ENCODE assay signal across 10 cellular contexts in genomic region chr17:39667262-39668140, GRCh38. TPM values are rescaled to one million over a fixed set of nuclear protein-coding genes. Genes with fewer than 3 reads are reported as not detected.
A peak's percentile ranks its signal among the peaks of the same experiment; 100 is the strongest.
DNase-seq lines count a peak whose midpoint lies in the region; ATAC-seq, FAIRE-seq and TF ChIP-seq lines count a peak whose summit lies in the region.
"Had no signal": no experiment of that assay in that cellular context is flagged by ENCODE, and none has a peak within 500 bp of the region (broad histone marks: within the 10 kb centered on the region; RNA-seq: fewer than 3 reads in every experiment).

No MANE protein-coding gene starts in this region.

- H3K4me3 ChIP-seq in A549 (peak overlapping the region; percentile 38; the same call in 2 of the 3 replicates), mesodermal cell (ENCODE audit: extremely low read depth, insufficient read depth, low read length, poor library complexity, severe bottlenecking) (peak overlapping the region; percentile 35)

- TF ChIP-seq EP300 in A549 (IDR thresholded peaks at IDR 0.05), result no peak

- TF ChIP-seq CTCF in A549 (IDR thresholded peaks at IDR 0.05), result no peak

- no peak for TF ChIP-seq RAD21 in A549 (conservative IDR thresholded peaks at IDR 0.05 in 1 of 2, IDR thresholded peaks at IDR 0.05 in 1 of 2)

- H3K4me1 ChIP-seq in A549 (peaks cover 57% of the 10 kb centered on the region), mesodermal cell (ENCODE audit: control insufficient read depth, insufficient read depth, low read length, poor library complexity, severe bottlenecking) (peaks cover 20% of the 10 kb centered on the region)

- H3K4me2 ChIP-seq in A549, result peak overlapping the region; percentile 87

- POLR2A ChIA-PET in A549 (lab: Yijun Ruan, JAX), result interaction anchor here (1.3 to 1.5 kb wide), 2 partner anchors 20 to 62 kb away, joined by 4 to 5 read pairs; partner anchors contain the start of gene PGAP3

- CTCF ChIA-PET in A549 (lab: Yijun Ruan, JAX), result interaction anchor here (0.5 to 50.7 kb wide), 16 partner anchors 7 to 270 kb away, joined by 3 to 1391 read pairs (median 6); partner anchors contain the start of genes ERBB2, MIEN1, PGAP3 and PPP1R1B

- no peaks in the 10 kb centered on the region for H3K9me3 ChIP-seq in A549
- no peaks in the 10 kb centered on the region for H3K9me3 ChIP-seq in mesodermal cell (ENCODE audit: control insufficient read depth, low read length)

- H3K4me1 Mint-ChIP-seq in central memory CD8-positive, alpha-beta T cell, result peaks cover 30% of the 10 kb centered on the region

- H3K36me3 ChIP-seq in mesodermal cell (ENCODE audit: control insufficient read depth, insufficient read depth, low read length), result no peaks in the 10 kb centered on the region

- WGBS in A549 (ENCODE audit: missing lambda C conversion rate), result 84% methylated on average over 41 of the region's 61 CpGs
- WGBS in mesodermal cell (ENCODE audit: insufficient coverage in 2 of 2), 2 experiments, result 10% methylated on average over 18 to 33 of the region's 61 CpGs

- peak overlapping the region; percentile 74 to 89; a peak in 5 of 6 replicates for H3K27ac ChIP-seq in A549
- no peak overlapping the region for H3K27ac ChIP-seq in mesodermal cell (ENCODE audit: low read depth, low read length, severe bottlenecking)
- H3K27ac ChIP-seq: SK-N-MC had no signal

- no peak for ATAC-seq in A549
- no peak for ATAC-seq in central memory CD8-positive, alpha-beta T cell (replicated peaks; ENCODE audit: extremely low read depth, poor library complexity, severe bottlenecking)
- no peak for ATAC-seq in esophagus mucosa

- H3K27me3 Mint-ChIP-seq in central memory CD8-positive, alpha-beta T cell, result no peaks in the 10 kb centered on the region

- peaks cover 3% of the 10 kb centered on the region for H3K36me3 Mint-ChIP-seq in central memory CD8-positive, alpha-beta T cell (ENCODE audit: insufficient read depth)

- FAIRE-seq in A549 (lab: Jason Lieb, UNC), result no peak

- no peaks in the 10 kb centered on the region for H3K9me3 Mint-ChIP-seq in central memory CD8-positive, alpha-beta T cell
- H3K9me3 Mint-ChIP-seq: dendritic cell treated with granulocyte-macrophage colony-stimulating factor and Interleukin-4, amounts not matched to agents 40 ng/mL and 50 ng/mL, for 4 days had no signal

- DNase-seq in A549 (ENCODE audit: low read depth in 1 of 2, low spot score in 1 of 2), result no peak
- peak; percentile 49 for DNase-seq in HuH-7.5 (ENCODE audit: low spot score)
- DNase-seq in central memory CD8-positive, alpha-beta T cell (ENCODE audit: low spot score in 2 of 2), result no peak
- DNase-seq in NCI-H2029 treated with DMSO at 0.1 percent for 48 hours (lab: John Stamatoyannopoulos, UW), result no peak
- DNase-seq in D341Med (ENCODE audit: low spot score), result no peak
- DNase-seq in NCI-H345 (lab: John Stamatoyannopoulos, UW), result no peak

- H3K27ac Mint-ChIP-seq in central memory CD8-positive, alpha-beta T cell (ENCODE audit: low read depth), result peak overlapping the region; percentile 90
- H3K27ac Mint-ChIP-seq: dendritic cell treated with granulocyte-macrophage colony-stimulating factor and Interleukin-4, amounts not matched to agents 40 ng/mL and 50 ng/mL, for 4 days had no signal

- no peak for TF ChIP-seq POLR2A in A549 (IDR thresholded peaks at IDR 0.05; ENCODE audit: low read length)

- H3K4me3 Mint-ChIP-seq in central memory CD8-positive, alpha-beta T cell, result peak overlapping the region; percentile 60

TF ChIP-seq in A549, 52 proteins besides CTCF, POLR2A, EP300 and RAD21:
- TF ChIP-seq FOSL2 (IDR thresholded peaks at IDR 0.05), result no peak
- TF ChIP-seq FOSL2 (CRISPR knock-in tag; IDR thresholded peaks at IDR 0.05), result no peak
- no peak for TF ChIP-seq TFCP2L1 (CRISPR knock-in tag; IDR thresholded peaks at IDR 0.05)
- TF ChIP-seq JUNB (IDR thresholded peaks at IDR 0.05), result no peak
- TF ChIP-seq GATA3 (IDR thresholded peaks at IDR 0.05; ENCODE audit: borderline replicate concordance), result no peak
- TF ChIP-seq MAX (IDR thresholded peaks at IDR 0.05), result no peak
- no peak for TF ChIP-seq PBX3 (IDR thresholded peaks at IDR 0.05)
- TF ChIP-seq MAFK (IDR thresholded peaks at IDR 0.05; ENCODE audit: partially characterized antibody), result no peak
- TF ChIP-seq FOXS1 (CRISPR knock-in tag; IDR thresholded peaks at IDR 0.05), result no peak
- no peak for TF ChIP-seq ZNF302 (CRISPR knock-in tag; IDR thresholded peaks at IDR 0.05)
- no peak for TF ChIP-seq JUN (IDR thresholded peaks at IDR 0.05)
- TF ChIP-seq CHD4 (IDR thresholded peaks at IDR 0.05; ENCODE audit: borderline replicate concordance), result no peak
- TF ChIP-seq RFX5 (IDR thresholded peaks at IDR 0.05), result no peak
- TF ChIP-seq CBX8 (IDR thresholded peaks at IDR 0.05), result no peak
- TF ChIP-seq HEYL (CRISPR knock-in tag; IDR thresholded peaks at IDR 0.05), result no peak
- TF ChIP-seq ZFP36 (IDR thresholded peaks at IDR 0.05; ENCODE audit: borderline replicate concordance, partially characterized antibody), result no peak
- no peak for TF ChIP-seq E2F6 (IDR thresholded peaks at IDR 0.05; ENCODE audit: borderline replicate concordance, low read depth)

RNA-seq across cellular contexts. Expression of gene PNMT, which starts 0.8 kb away (rescaled TPM):
- polyA plus RNA-seq in A549 (2011; rRNA removed) (not detected in 2 replicates), A549 (2017; fragmentation: RNase III; extraction: RNeasy Plus Mini Kit Qiagen cat#74134 plus additional on column Dnase treatment) (0.16 TPM in 1 of 3 replicates, not detected in the others)
- polyA plus RNA-seq in A549 (2012; cell fraction: cytosol; rRNA removed), result 0.05 and 0.16 TPM in 2 replicates
- 0.12 TPM in 1 of 2 replicates, not detected in the other for polyA plus RNA-seq in A549 (2012; cell fraction: nucleus; rRNA removed)
- not detected in 2 replicates for polyA minus RNA-seq in A549 (2011; rRNA and poly(A)+ RNA removed)
- polyA plus RNA-seq in mesodermal cell (2013, experiment 1 of 2), result 0.66 TPM
- 0.66 TPM for polyA plus RNA-seq in mesodermal cell (2013, experiment 2 of 2)
- total RNA-seq in esophagus mucosa, result 1.1 TPM

RNA-seq across cellular contexts. Expression of gene TCAP, which starts 2.4 kb away (rescaled TPM):
- polyA plus RNA-seq in A549 (2011; rRNA removed) (0.41 and 0.67 TPM in 2 replicates), A549 (2017; fragmentation: RNase III; extraction: RNeasy Plus Mini Kit Qiagen cat#74134 plus additional on column Dnase treatment) (1.0 to 1.6 TPM (median 1.2 TPM) in 3 replicates)
- polyA plus RNA-seq in A549 (2012; cell fraction: cytosol; rRNA removed), result 0.40 and 0.61 TPM in 2 replicates
- polyA plus RNA-seq in A549 (2012; cell fraction: nucleus; rRNA removed), result 3.7 and 4.3 TPM in 2 replicates
- 0.73 and 1.2 TPM in 2 replicates for polyA minus RNA-seq in A549 (2011; rRNA and poly(A)+ RNA removed)
- polyA plus RNA-seq in mesodermal cell (2013, experiment 1 of 2), result 1.3 TPM
- polyA plus RNA-seq in mesodermal cell (2013, experiment 2 of 2), result 0.96 TPM
- 0.40 TPM for total RNA-seq in esophagus mucosa

RNA-seq across cellular contexts. Expression of gene PGAP3, which starts 20.4 kb away (rescaled TPM):
- polyA plus RNA-seq in A549 (2011; rRNA removed), result 8.5 and 10.6 TPM in 2 replicates
- polyA plus RNA-seq in A549 (2012; cell fraction: cytosol; rRNA removed), result 8.7 and 11.2 TPM in 2 replicates
- 45.5 and 48.0 TPM in 2 replicates for polyA plus RNA-seq in A549 (2012; cell fraction: nucleus; rRNA removed)
- polyA plus RNA-seq in A549 (2017; fragmentation: RNase III; extraction: RNeasy Plus Mini Kit Qiagen cat#74134 plus additional on column Dnase treatment), result 6.2 to 8.0 TPM (median 7.3 TPM) in 3 replicates
- 15.5 and 18.5 TPM in 2 replicates for polyA minus RNA-seq in A549 (2011; rRNA and poly(A)+ RNA removed)
- 7.4 TPM for polyA plus RNA-seq in mesodermal cell (2013, experiment 1 of 2)
- polyA plus RNA-seq in mesodermal cell (2013, experiment 2 of 2), result 7.5 TPM
- total RNA-seq in esophagus mucosa, result 22.4 TPM

RNA-seq across cellular contexts. Expression of gene STARD3, which starts 30.6 kb away (rescaled TPM):
- polyA plus RNA-seq in A549 (2011; rRNA removed), result 56.0 and 60.9 TPM in 2 replicates
- 83.7 and 101 TPM in 2 replicates for polyA plus RNA-seq in A549 (2012; cell fraction: cytosol; rRNA removed)
- 261 and 339 TPM in 2 replicates for polyA plus RNA-seq in A549 (2012; cell fraction: nucleus; rRNA removed)
- polyA plus RNA-seq in A549 (2017; fragmentation: RNase III; extraction: RNeasy Plus Mini Kit Qiagen cat#74134 plus additional on column Dnase treatment), result 53.0 to 56.1 TPM (median 54.6 TPM) in 3 replicates
- polyA minus RNA-seq in A549 (2011; rRNA and poly(A)+ RNA removed), result 77.8 and 87.0 TPM in 2 replicates
- 45.9 TPM for polyA plus RNA-seq in mesodermal cell (2013, experiment 1 of 2)
- 35.0 TPM for polyA plus RNA-seq in mesodermal cell (2013, experiment 2 of 2)
- total RNA-seq in esophagus mucosa, result 28.0 TPM

RNA-seq across cellular contexts. Expression of gene ERBB2, which starts 32.4 kb away (rescaled TPM):
- polyA plus RNA-seq in A549 (2011; rRNA removed) (22.4 and 34.8 TPM in 2 replicates), A549 (2017; fragmentation: RNase III; extraction: RNeasy Plus Mini Kit Qiagen cat#74134 plus additional on column Dnase treatment) (28.6 to 32.4 TPM (median 32.0 TPM) in 3 replicates)
- 18.9 and 24.0 TPM in 2 replicates for polyA plus RNA-seq in A549 (2012; cell fraction: cytosol; rRNA removed)
- 55.4 and 64.4 TPM in 2 replicates for polyA plus RNA-seq in A549 (2012; cell fraction: nucleus; rRNA removed)
- polyA minus RNA-seq in A549 (2011; rRNA and poly(A)+ RNA removed), result 74.9 and 108 TPM in 2 replicates
- polyA plus RNA-seq in mesodermal cell (2013, experiment 1 of 2), result 44.8 TPM
- polyA plus RNA-seq in mesodermal cell (2013, experiment 2 of 2), result 46.1 TPM
- 118 TPM for total RNA-seq in esophagus mucosa
